ENCODE assay signal across 1 cellular context in the genomic region with DNA sequence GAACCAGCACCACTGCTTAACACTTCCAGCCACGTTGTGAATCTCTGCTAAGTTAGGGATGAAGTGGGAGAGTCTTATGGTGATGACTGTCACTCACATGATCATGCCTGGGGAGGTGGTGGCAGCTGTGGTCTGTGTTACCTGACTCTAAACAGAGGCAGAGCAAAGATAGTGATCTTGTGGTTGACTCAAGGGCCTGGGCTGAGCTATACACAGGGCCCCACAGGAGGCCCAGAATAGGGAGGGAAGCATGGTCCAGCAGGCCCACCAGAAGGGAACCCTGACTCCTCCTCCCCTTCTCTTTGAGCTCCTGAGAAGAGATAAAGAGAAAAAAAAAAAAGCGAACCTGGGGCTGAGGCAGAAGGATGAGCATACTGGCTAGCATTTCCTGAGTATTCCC.
TF ChIP-seq lines count a peak whose summit lies in the region.

No MANE protein-coding gene starts in this region.

TF ChIP-seq in K562, 482 proteins besides CTCF, POLR2A, EP300 and RAD21 (continued from another document):
- TF ChIP-seq, protein P1, sequence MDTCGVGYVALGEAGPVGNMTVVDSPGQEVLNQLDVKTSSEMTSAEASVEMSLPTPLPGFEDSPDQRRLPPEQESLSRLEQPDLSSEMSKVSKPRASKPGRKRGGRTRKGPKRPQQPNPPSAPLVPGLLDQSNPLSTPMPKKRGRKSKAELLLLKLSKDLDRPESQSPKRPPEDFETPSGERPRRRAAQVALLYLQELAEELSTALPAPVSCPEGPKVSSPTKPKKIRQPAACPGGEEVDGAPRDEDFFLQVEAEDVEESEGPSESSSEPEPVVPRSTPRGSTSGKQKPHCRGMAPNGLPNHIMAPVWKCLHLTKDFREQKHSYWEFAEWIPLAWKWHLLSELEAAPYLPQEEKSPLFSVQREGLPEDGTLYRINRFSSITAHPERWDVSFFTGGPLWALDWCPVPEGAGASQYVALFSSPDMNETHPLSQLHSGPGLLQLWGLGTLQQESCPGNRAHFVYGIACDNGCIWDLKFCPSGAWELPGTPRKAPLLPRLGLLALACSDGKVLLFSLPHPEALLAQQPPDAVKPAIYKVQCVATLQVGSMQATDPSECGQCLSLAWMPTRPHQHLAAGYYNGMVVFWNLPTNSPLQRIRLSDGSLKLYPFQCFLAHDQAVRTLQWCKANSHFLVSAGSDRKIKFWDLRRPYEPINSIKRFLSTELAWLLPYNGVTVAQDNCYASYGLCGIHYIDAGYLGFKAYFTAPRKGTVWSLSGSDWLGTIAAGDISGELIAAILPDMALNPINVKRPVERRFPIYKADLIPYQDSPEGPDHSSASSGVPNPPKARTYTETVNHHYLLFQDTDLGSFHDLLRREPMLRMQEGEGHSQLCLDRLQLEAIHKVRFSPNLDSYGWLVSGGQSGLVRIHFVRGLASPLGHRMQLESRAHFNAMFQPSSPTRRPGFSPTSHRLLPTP (IDR thresholded peaks at IDR 0.05; ENCODE audit: borderline replicate concordance, extremely low read depth, insufficient read length): no peak
- TF ChIP-seq RBM39 (optimal IDR thresholded peaks at IDR 0.05; ENCODE audit: low read depth, low read length) (no peak), ZNF134 (CRISPR knock-in tag; conservative IDR thresholded peaks at IDR 0.05) (no peak), ESRRA (IDR thresholded peaks at IDR 0.05; ENCODE audit: borderline replicate concordance, low read depth) (peak; percentile 82; the same call in 1 of the 2 replicates), ZBTB1 (CRISPR knock-in tag; IDR thresholded peaks at IDR 0.05; ENCODE audit: borderline replicate concordance, low read depth) (no peak), POLR2AphosphoS2 (IDR thresholded peaks at IDR 0.05; ENCODE audit: low read length) (no peak), JUND (IDR thresholded peaks at IDR 0.05; ENCODE audit: borderline replicate concordance, low read depth, low read length) (peak; percentile 67; the same call in 1 of the 2 replicates), JUND (tag; IDR thresholded peaks at IDR 0.05; ENCODE audit: borderline replicate concordance, low read depth, low read length) (peak; percentile 65; the same call in 2 of the 3 replicates), CBFA2T2 (conservative IDR thresholded peaks at IDR 0.05) (peak; percentile 38; the same call in 1 of the 2 replicates), BCOR (IDR thresholded peaks at IDR 0.05) (no peak), CTBP1 (IDR thresholded peaks at IDR 0.05; ENCODE audit: borderline replicate concordance) (peak; percentile 94), NRF1 (conservative IDR thresholded peaks at IDR 0.05 in 1 of 2, IDR thresholded peaks at IDR 0.05 in 1 of 2) (0 out of 4 replicates have a peak, but pooled peaks of 1 of the 2 experiments have one; percentile 15), CBFA2T3 (IDR thresholded peaks at IDR 0.05) (peak; percentile 43), ZNF41 (CRISPR knock-in tag; conservative IDR thresholded peaks at IDR 0.05) (no peak), TSC22D4 (tag; IDR thresholded peaks at IDR 0.05) (no peak), POLR2AphosphoS5 (IDR thresholded peaks at IDR 0.05; ENCODE audit: control insufficient read depth, insufficient read depth, low read depth, low read length) (no peak), SMARCB1 (IDR thresholded peaks at IDR 0.05; ENCODE audit: insufficient read length, low read depth) (no peak), MED1 (CRISPR knock-in tag; IDR thresholded peaks at IDR 0.05; ENCODE audit: borderline replicate concordance) (no peak), JUN (IDR thresholded peaks at IDR 0.05; ENCODE audit: borderline replicate concordance, low read depth, low read length) (peak; percentile 79), JUN (CRISPR knock-in tag; IDR thresholded peaks at IDR 0.05; ENCODE audit: borderline replicate concordance) (no peak), HDAC1 (IDR thresholded peaks at IDR 0.05) (peak in 1 of 2 experiments; percentile 36; a peak in 1 of 4 replicates), BRD9 (IDR thresholded peaks at IDR 0.05; ENCODE audit: low read depth, partially characterized antibody) (no peak), ZNF668 (CRISPR knock-in tag; IDR thresholded peaks at IDR 0.05) (no peak), KAT7 (CRISPR knock-in tag; IDR thresholded peaks at IDR 0.05; ENCODE audit: borderline replicate concordance) (no peak), TBL1XR1 (IDR thresholded peaks at IDR 0.05; ENCODE audit: low read length in 2 of 2) (no peak), GTF2A2 (tag; IDR thresholded peaks at IDR 0.05) (no peak), ZNF239 (CRISPR knock-in tag; IDR thresholded peaks at IDR 0.05) (no peak), RHOXF2B (CRISPR knock-in tag; conservative IDR thresholded peaks at IDR 0.05) (no peak), COPS2 (conservative IDR thresholded peaks at IDR 0.05) (no peak), ZNF561 (CRISPR knock-in tag; conservative IDR thresholded peaks at IDR 0.05) (no peak), RBFOX2 (IDR thresholded peaks at IDR 0.05; ENCODE audit: low read depth, low read length) (no peak), SNRNP70 (optimal IDR thresholded peaks at IDR 0.05; ENCODE audit: low read depth, low read length) (no peak), ZNF121 (CRISPR knock-in tag; conservative IDR thresholded peaks at IDR 0.05) (no peak), MEIS2 (IDR thresholded peaks at IDR 0.05; ENCODE audit: partially characterized antibody) (peak; percentile 69), RCOR1 (IDR thresholded peaks at IDR 0.05; ENCODE audit: borderline replicate concordance in 1 of 2, low read depth in 2 of 2, low read length in 2 of 2) (peak in 1 of 2 experiments; percentile 85; a peak in 2 of 4 replicates), MCM7 (IDR thresholded peaks at IDR 0.05) (no peak), ZNF830 (CRISPR knock-in tag; IDR thresholded peaks at IDR 0.05) (no peak)
- TF ChIP-seq, protein P2, sequence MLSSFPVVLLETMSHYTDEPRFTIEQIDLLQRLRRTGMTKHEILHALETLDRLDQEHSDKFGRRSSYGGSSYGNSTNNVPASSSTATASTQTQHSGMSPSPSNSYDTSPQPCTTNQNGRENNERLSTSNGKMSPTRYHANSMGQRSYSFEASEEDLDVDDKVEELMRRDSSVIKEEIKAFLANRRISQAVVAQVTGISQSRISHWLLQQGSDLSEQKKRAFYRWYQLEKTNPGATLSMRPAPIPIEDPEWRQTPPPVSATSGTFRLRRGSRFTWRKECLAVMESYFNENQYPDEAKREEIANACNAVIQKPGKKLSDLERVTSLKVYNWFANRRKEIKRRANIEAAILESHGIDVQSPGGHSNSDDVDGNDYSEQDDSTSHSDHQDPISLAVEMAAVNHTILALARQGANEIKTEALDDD (IDR thresholded peaks at IDR 0.05): no peak
- TF ChIP-seq, protein P3, sequence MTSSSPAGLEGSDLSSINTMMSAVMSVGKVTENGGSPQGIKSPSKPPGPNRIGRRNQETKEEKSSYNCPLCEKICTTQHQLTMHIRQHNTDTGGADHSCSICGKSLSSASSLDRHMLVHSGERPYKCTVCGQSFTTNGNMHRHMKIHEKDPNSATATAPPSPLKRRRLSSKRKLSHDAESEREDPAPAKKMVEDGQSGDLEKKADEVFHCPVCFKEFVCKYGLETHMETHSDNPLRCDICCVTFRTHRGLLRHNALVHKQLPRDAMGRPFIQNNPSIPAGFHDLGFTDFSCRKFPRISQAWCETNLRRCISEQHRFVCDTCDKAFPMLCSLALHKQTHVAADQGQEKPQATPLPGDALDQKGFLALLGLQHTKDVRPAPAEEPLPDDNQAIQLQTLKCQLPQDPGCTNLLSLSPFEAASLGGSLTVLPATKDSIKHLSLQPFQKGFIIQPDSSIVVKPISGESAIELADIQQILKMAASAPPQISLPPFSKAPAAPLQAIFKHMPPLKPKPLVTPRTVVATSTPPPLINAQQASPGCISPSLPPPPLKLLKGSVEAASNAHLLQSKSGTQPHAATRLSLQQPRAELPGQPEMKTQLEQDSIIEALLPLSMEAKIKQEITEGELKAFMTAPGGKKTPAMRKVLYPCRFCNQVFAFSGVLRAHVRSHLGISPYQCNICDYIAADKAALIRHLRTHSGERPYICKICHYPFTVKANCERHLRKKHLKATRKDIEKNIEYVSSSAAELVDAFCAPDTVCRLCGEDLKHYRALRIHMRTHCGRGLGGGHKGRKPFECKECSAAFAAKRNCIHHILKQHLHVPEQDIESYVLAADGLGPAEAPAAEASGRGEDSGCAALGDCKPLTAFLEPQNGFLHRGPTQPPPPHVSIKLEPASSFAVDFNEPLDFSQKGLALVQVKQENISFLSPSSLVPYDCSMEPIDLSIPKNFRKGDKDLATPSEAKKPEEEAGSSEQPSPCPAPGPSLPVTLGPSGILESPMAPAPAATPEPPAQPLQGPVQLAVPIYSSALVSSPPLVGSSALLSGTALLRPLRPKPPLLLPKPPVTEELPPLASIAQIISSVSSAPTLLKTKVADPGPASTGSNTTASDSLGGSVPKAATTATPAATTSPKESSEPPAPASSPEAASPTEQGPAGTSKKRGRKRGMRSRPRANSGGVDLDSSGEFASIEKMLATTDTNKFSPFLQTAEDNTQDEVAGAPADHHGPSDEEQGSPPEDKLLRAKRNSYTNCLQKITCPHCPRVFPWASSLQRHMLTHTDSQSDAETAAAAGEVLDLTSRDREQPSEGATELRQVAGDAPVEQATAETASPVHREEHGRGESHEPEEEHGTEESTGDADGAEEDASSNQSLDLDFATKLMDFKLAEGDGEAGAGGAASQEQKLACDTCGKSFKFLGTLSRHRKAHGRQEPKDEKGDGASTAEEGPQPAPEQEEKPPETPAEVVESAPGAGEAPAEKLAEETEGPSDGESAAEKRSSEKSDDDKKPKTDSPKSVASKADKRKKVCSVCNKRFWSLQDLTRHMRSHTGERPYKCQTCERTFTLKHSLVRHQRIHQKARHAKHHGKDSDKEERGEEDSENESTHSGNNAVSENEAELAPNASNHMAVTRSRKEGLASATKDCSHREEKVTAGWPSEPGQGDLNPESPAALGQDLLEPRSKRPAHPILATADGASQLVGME (CRISPR knock-in tag; IDR thresholded peaks at IDR 0.05): no peak
- TF ChIP-seq, protein P4, sequence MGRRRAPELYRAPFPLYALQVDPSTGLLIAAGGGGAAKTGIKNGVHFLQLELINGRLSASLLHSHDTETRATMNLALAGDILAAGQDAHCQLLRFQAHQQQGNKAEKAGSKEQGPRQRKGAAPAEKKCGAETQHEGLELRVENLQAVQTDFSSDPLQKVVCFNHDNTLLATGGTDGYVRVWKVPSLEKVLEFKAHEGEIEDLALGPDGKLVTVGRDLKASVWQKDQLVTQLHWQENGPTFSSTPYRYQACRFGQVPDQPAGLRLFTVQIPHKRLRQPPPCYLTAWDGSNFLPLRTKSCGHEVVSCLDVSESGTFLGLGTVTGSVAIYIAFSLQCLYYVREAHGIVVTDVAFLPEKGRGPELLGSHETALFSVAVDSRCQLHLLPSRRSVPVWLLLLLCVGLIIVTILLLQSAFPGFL (CRISPR knock-in tag; IDR thresholded peaks at IDR 0.05): no peak
- TF ChIP-seq, protein P5, sequence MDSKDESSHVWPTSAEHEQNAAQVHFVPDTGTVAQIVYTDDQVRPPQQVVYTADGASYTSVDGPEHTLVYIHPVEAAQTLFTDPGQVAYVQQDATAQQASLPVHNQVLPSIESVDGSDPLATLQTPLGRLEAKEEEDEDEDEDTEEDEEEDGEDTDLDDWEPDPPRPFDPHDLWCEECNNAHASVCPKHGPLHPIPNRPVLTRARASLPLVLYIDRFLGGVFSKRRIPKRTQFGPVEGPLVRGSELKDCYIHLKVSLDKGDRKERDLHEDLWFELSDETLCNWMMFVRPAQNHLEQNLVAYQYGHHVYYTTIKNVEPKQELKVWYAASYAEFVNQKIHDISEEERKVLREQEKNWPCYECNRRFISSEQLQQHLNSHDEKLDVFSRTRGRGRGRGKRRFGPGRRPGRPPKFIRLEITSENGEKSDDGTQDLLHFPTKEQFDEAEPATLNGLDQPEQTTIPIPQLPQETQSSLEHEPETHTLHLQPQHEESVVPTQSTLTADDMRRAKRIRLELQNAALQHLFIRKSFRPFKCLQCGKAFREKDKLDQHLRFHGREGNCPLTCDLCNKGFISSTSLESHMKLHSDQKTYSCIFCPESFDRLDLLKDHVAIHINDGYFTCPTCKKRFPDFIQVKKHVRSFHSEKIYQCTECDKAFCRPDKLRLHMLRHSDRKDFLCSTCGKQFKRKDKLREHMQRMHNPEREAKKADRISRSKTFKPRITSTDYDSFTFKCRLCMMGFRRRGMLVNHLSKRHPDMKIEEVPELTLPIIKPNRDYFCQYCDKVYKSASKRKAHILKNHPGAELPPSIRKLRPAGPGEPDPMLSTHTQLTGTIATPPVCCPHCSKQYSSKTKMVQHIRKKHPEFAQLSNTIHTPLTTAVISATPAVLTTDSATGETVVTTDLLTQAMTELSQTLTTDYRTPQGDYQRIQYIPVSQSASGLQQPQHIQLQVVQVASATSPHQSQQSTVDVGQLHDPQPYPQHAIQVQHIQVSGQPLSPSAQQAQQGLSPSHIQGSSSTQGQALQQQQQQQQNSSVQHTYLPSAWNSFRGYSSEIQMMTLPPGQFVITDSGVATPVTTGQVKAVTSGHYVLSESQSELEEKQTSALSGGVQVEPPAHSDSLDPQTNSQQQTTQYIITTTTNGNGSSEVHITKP (IDR thresholded peaks at IDR 0.05; ENCODE audit: partially characterized antibody): no peak
- TF ChIP-seq, protein P6, sequence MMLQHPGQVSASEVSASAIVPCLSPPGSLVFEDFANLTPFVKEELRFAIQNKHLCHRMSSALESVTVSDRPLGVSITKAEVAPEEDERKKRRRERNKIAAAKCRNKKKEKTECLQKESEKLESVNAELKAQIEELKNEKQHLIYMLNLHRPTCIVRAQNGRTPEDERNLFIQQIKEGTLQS (IDR thresholded peaks at IDR 0.05): peak; percentile 71; the same call in 1 of the 2 replicates
- TF ChIP-seq, protein P6 (CRISPR knock-in tag; conservative IDR thresholded peaks at IDR 0.05): no peak
- TF ChIP-seq, protein P7, sequence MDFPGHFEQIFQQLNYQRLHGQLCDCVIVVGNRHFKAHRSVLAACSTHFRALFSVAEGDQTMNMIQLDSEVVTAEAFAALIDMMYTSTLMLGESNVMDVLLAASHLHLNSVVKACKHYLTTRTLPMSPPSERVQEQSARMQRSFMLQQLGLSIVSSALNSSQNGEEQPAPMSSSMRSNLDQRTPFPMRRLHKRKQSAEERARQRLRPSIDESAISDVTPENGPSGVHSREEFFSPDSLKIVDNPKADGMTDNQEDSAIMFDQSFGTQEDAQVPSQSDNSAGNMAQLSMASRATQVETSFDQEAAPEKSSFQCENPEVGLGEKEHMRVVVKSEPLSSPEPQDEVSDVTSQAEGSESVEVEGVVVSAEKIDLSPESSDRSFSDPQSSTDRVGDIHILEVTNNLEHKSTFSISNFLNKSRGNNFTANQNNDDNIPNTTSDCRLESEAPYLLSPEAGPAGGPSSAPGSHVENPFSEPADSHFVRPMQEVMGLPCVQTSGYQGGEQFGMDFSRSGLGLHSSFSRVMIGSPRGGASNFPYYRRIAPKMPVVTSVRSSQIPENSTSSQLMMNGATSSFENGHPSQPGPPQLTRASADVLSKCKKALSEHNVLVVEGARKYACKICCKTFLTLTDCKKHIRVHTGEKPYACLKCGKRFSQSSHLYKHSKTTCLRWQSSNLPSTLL (IDR thresholded peaks at IDR 0.05): no peak
